ENCODE assay signal across 9 cellular contexts in the genomic region with DNA sequence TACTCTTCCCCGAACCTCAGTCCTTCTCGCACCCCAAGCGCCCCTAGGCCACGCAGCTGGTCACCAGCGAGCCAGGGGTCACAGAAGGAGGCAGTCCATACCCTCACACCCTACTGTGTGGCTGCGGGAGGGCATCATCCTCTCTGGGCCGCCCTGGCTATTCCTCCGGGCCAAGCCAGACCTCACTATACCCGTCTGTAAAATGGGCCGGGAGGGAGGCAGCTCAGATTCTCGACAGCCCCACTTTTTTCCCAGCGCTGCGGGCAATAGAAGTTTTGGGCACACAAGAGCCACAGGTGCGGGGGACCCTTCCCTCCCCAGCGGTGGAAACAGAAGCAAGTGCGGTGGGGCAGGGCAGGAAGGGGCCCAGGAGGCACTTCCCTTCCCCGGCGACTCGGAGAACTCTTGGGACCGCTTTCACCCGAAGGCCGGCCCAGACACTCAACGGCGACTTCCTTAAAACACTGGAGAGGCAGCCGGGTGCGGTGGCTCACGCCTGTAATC. TPM values are rescaled to one million over a fixed set of nuclear protein-coding genes. Genes with fewer than 3 reads are reported as not detected.
DNase-seq lines count a peak whose midpoint lies in the region; ATAC-seq and TF ChIP-seq lines count a peak whose summit lies in the region.
"Had no signal": no experiment of that assay in that cellular context is flagged by ENCODE, and none has a peak within 500 bp of the region (broad histone marks: within the 10 kb centered on the region; RNA-seq: fewer than 3 reads in every experiment).

No MANE protein-coding gene starts in this region.

- TF ChIP-seq CTCF in AG04449 (IDR thresholded peaks at IDR 0.05; ENCODE audit: insufficient read depth, low read length, missing control alignments), result no peak
- TF ChIP-seq CTCF in ascending aorta (IDR thresholded peaks at IDR 0.05), result no peak
- TF ChIP-seq CTCF in prostate gland (IDR thresholded peaks at IDR 0.05), result no peak

- H3K4me1 Mint-ChIP-seq in memory B cell, result peaks cover 22% of the 10 kb centered on the region

- H4K20me1 ChIP-seq in Karpas-422 (ENCODE audit: insufficient read depth, low read depth, low read length), result peaks cover 2% of the 10 kb centered on the region

- no peaks in the 10 kb centered on the region for H3K27me3 ChIP-seq in Karpas-422 (ENCODE audit: low read length)
- no peaks in the 10 kb centered on the region for H3K27me3 ChIP-seq in ascending aorta
- H3K27me3 ChIP-seq in prostate gland (replicated peaks; ENCODE audit: insufficient read depth), result no peaks in the 10 kb centered on the region

- H3K4me1 ChIP-seq in Karpas-422 (ENCODE audit: low read length), result peaks cover 26% of the 10 kb centered on the region
- H3K4me1 ChIP-seq in ascending aorta, result peaks cover 4 to 10% of the 10 kb centered on the region in 2 donors
- H3K4me1 ChIP-seq in prostate gland (replicated peaks), result no peaks in the 10 kb centered on the region

- H3K4me3 Mint-ChIP-seq in memory B cell, result peak overlapping the region; percentile 94

- H3K4me3 ChIP-seq in AG04449 (ENCODE audit: low read depth, low read length) (peak overlapping the region; percentile 69), Karpas-422 (ENCODE audit: low read length) (peak overlapping the region; percentile 90), ascending aorta (peak overlapping the region; percentile 72 to 80), prostate gland (peak overlapping the region in 1 of 2 donors; percentile 71)

- intact Hi-C loops in ascending aorta (cut with DNase I), result no loop called here
- intact Hi-C loops in prostate gland (cut with DNase I), result loop anchor here (10.0 kb wide), 1 partner anchor 152 kb away; the partner anchor contains the start of gene PIK3R2

- H3K27ac ChIP-seq in Karpas-422 (ENCODE audit: low read length) (no peak overlapping the region), ascending aorta (peak overlapping the region; percentile 88 to 95), prostate gland (peak overlapping the region in 1 of 2 donors; percentile 86)

- POLR2A ChIA-PET in AG04449 (lab: Yijun Ruan, JAX), result no interaction called here

- H3K27me3 Mint-ChIP-seq in memory B cell, result no peaks in the 10 kb centered on the region

- peaks cover 3% of the 10 kb centered on the region for H3K36me3 Mint-ChIP-seq in memory B cell

- CTCF ChIA-PET in AG04449 (lab: Yijun Ruan, JAX), result interaction anchor here (0.6 to 18.1 kb wide), 4 partner anchors 56 to 158 kb away, joined by 3 to 666 read pairs (median 26); partner anchors contain the start of gene CCDC124

- DNase-seq in AG04449 (ENCODE audit: low read depth, low spot score) (no peak), Karpas-422 (no peak), ascending aorta (ENCODE audit: low spot score in 2 of 2) (peak in 1 of 2 donors; percentile 72), memory B cell (ENCODE audit: low spot score in 2 of 2) (peak in 1 of 2 donors; percentile 52), HT-29 (ENCODE audit: low spot score) (no peak), NCI-H2196 treated with DMSO at 0.1 percent for 48 hours (lab: John Stamatoyannopoulos, UW; ENCODE audit: unreplicated experiment) (no peak), prostate gland (ENCODE audit: low spot score) (no peak)

- H3K9ac ChIP-seq in Karpas-422 (ENCODE audit: low read length), result peak overlapping the region; percentile 86

- H3K9me2 ChIP-seq in Karpas-422 (replicated peaks; ENCODE audit: insufficient read depth, low read length), result no peaks in the 10 kb centered on the region

- H2AFZ ChIP-seq in Karpas-422 (ENCODE audit: low read length), result no peak overlapping the region

- ATAC-seq in memory B cell (ENCODE audit: low read depth) (no peak), GM18498 (IDR thresholded peaks at IDR 0.05; ENCODE audit: unreplicated experiment) (no peak)

- H3K36me3 ChIP-seq in Karpas-422 (ENCODE audit: insufficient read depth, low read length), result no peaks in the 10 kb centered on the region
- H3K36me3 ChIP-seq in ascending aorta, result no peaks in the 10 kb centered on the region
- no peaks in the 10 kb centered on the region for H3K36me3 ChIP-seq in prostate gland

- WGBS in prostate gland, result 94% methylated on average over 27 of the region's 27 CpGs

- TF ChIP-seq POLR2A in prostate gland (IDR thresholded peaks at IDR 0.05), result no peak

- H3K9me3 Mint-ChIP-seq in memory B cell, result no peaks in the 10 kb centered on the region

- peak overlapping the region; percentile 98 for H3K27ac Mint-ChIP-seq in memory B cell
- H3K27ac Mint-ChIP-seq: nephron had no signal

- H3K9me3 ChIP-seq in Karpas-422 (ENCODE audit: low read length), result no peaks in the 10 kb centered on the region
- no peaks in the 10 kb centered on the region for H3K9me3 ChIP-seq in ascending aorta
- H3K9me3 ChIP-seq in prostate gland, result no peaks in the 10 kb centered on the region

- H3K4me2 ChIP-seq in Karpas-422 (ENCODE audit: low read depth, low read length, poor library complexity, severe bottlenecking), result peak overlapping the region; percentile 72

- H3K79me2 ChIP-seq in Karpas-422 (ENCODE audit: low read length), result peaks cover 20% of the 10 kb centered on the region

RNA-seq across cellular contexts. Expression of gene ARRDC2, which starts 5.6 kb away (rescaled TPM):
- total RNA-seq in Karpas-422 (2014; rRNA removed; shearing (Covaris generic); ENCODE audit: low replicate concordance), result 12.3 and 46.8 TPM in 2 replicates
- total RNA-seq in ascending aorta, result 443 TPM
- total RNA-seq in HT-29 (2014; rRNA removed; shearing (Covaris generic)), result 39.1 and 40.5 TPM in 2 replicates
- 10 to 100 TPM; 57.1 to 75.9 TPM for total RNA-seq in prostate gland

RNA-seq across cellular contexts. Expression of gene KCNN1, which starts 35.5 kb away (rescaled TPM):
- total RNA-seq in Karpas-422 (2014; rRNA removed; shearing (Covaris generic); ENCODE audit: low replicate concordance), result not detected in 2 replicates
- not detected for total RNA-seq in ascending aorta
- 0.13 and 0.28 TPM in 2 replicates for total RNA-seq in HT-29 (2014; rRNA removed; shearing (Covaris generic))
- 1 to 10 TPM in 1 of 2 donors, under 1 TPM in 1; 0.36 to 5.6 TPM for total RNA-seq in prostate gland
